ENCODE assay signal across 1 cellular context in genomic region chr9:92293075-92293354, GRCh38.
TF ChIP-seq lines count a peak whose summit lies in the region.

No MANE protein-coding gene starts in this region.

TF ChIP-seq in HepG2, 621 proteins besides CTCF, POLR2A, EP300 and RAD21:
- TF ChIP-seq SALL1 (CRISPR knock-in tag; IDR thresholded peaks at IDR 0.05): no peak
- TF ChIP-seq TARDBP (CRISPR knock-in tag; IDR thresholded peaks at IDR 0.05): no peak
- no peak for TF ChIP-seq HNF1B (CRISPR knock-in tag; IDR thresholded peaks at IDR 0.05)
- no peak for TF ChIP-seq AGO2 (optimal IDR thresholded peaks at IDR 0.05; ENCODE audit: low read depth, low read length)
- TF ChIP-seq ZBTB8A (CRISPR knock-in tag; IDR thresholded peaks at IDR 0.05; ENCODE audit: borderline replicate concordance, low read depth): no peak
- TF ChIP-seq HMGXB4 (CRISPR knock-in tag; IDR thresholded peaks at IDR 0.05; ENCODE audit: borderline replicate concordance in 1 of 2, low read depth in 1 of 2): no peak
- no peak for TF ChIP-seq ZNF83 (CRISPR knock-in tag; IDR thresholded peaks at IDR 0.05; ENCODE audit: borderline replicate concordance)
- no peak for TF ChIP-seq CREM (IDR thresholded peaks at IDR 0.05)
- no peak for TF ChIP-seq CREM (CRISPR knock-in tag; IDR thresholded peaks at IDR 0.05)
- TF ChIP-seq ATF7-NPFF (CRISPR knock-in tag; IDR thresholded peaks at IDR 0.05; ENCODE audit: low read depth): no peak
- TF ChIP-seq PHF8 (CRISPR knock-in tag; IDR thresholded peaks at IDR 0.05): no peak
- TF ChIP-seq PHF21A (CRISPR knock-in tag; IDR thresholded peaks at IDR 0.05): no peak
- no peak for TF ChIP-seq NONO (IDR thresholded peaks at IDR 0.05)
- no peak for TF ChIP-seq NONO (CRISPR knock-in tag; conservative IDR thresholded peaks at IDR 0.05)
- no peak for TF ChIP-seq ZBTB2 (CRISPR knock-in tag; IDR thresholded peaks at IDR 0.05; ENCODE audit: low read depth)
- no peak for TF ChIP-seq SOX13 (IDR thresholded peaks at IDR 0.05)
- no peak for TF ChIP-seq SOX13 (CRISPR knock-in tag; conservative IDR thresholded peaks at IDR 0.05 in 1 of 2, IDR thresholded peaks at IDR 0.05 in 1 of 2)
- no peak for TF ChIP-seq SKI (IDR thresholded peaks at IDR 0.05; ENCODE audit: partially characterized antibody)
- TF ChIP-seq TFDP2 (CRISPR knock-in tag; IDR thresholded peaks at IDR 0.05): no peak
